Comparison of ENCODE assay signal across 2 cellular contexts in genomic region chr2:4424153-4424552, GRCh38.
TF ChIP-seq lines count a peak whose summit lies in the region.

No MANE protein-coding gene starts in this region.

TF ChIP-seq in HepG2, 621 proteins besides CTCF, POLR2A, EP300 and RAD21:
- TF ChIP-seq ZNF230 (CRISPR knock-in tag; IDR thresholded peaks at IDR 0.05) (no peak), MAFK (conservative IDR thresholded peaks at IDR 0.05 in 1 of 2, IDR thresholded peaks at IDR 0.05 in 1 of 2; ENCODE audit: low read length in 2 of 2) (peak; percentile 79 to 85), HBP1 (CRISPR knock-in tag; IDR thresholded peaks at IDR 0.05; ENCODE audit: low read depth) (no peak), ZNF609 (CRISPR knock-in tag; IDR thresholded peaks at IDR 0.05; ENCODE audit: borderline replicate concordance) (no peak), RFX3 (CRISPR knock-in tag; IDR thresholded peaks at IDR 0.05) (no peak), MAFF (IDR thresholded peaks at IDR 0.05; ENCODE audit: low read depth, low read length) (peak; percentile 70)

TF ChIP-seq in IMR-90, 13 proteins besides CTCF, POLR2A, EP300 and RAD21:
- TF ChIP-seq BHLHE40 (IDR thresholded peaks at IDR 0.05; ENCODE audit: low read depth, low read length) (no peak), MAFK (IDR thresholded peaks at IDR 0.05; ENCODE audit: low read depth, low read length) (peak; percentile 52), NFE2L2 (IDR thresholded peaks at IDR 0.05; ENCODE audit: low read depth, low read length) (no peak)
